In genomic region chr3:65532164-65532563, GRCh38 we compare ENCODE assay signal across 22 cellular contexts.
"Had no signal": no experiment of that assay in that cellular context is flagged by ENCODE, and none has a peak within 500 bp of the region (broad histone marks: within the 10 kb centered on the region; RNA-seq: fewer than 3 reads in every experiment).

No MANE protein-coding gene starts in this region.

- H3K36me3 Mint-ChIP-seq: activated naive CD8-positive, alpha-beta T cell; natural killer cell treated with Interleukin-12 subunit alpha and Interleukin-12 subunit beta and Interleukin-15 and Interleukin-18, amount 100 ng/mL, for 72 hours; T-cell had no signal

- H3K9me3 Mint-ChIP-seq: activated T-helper 17 cell treated with anti-CD3 and anti-CD28 coated beads, Interleukin-2, amount 50 U/mL, for 72 hours had no signal

- H3K27ac ChIP-seq: adrenal gland, colonic mucosa, epithelial cell of prostate, foreskin keratinocyte, hepatocyte, left ventricle myocardium inferior, spleen, thyroid gland, upper lobe of right lung had no signal

- H3K4me2 ChIP-seq: hepatocyte had no signal

- H3K4me3 ChIP-seq: adrenal gland, colonic mucosa, hepatocyte, left ventricle myocardium inferior, spleen, thyroid gland, upper lobe of right lung had no signal

- ATAC-seq: activated T-helper 17 cell treated with anti-CD3 and anti-CD28 coated beads, Interleukin-2, amount 50 U/mL, for 72 hours; natural killer cell treated with Interleukin-12 subunit alpha and Interleukin-12 subunit beta and Interleukin-15 and Interleukin-18, amount 100 ng/mL, for 72 hours; T-cell; upper lobe of right lung had no signal

- H3K9me3 ChIP-seq: adrenal gland, colonic mucosa, left ventricle myocardium inferior, spleen, thyroid gland, upper lobe of right lung had no signal

- H3K4me3 Mint-ChIP-seq: activated naive CD8-positive, alpha-beta T cell; activated T-cell treated with anti-CD3 and anti-CD28 coated beads, Interleukin-2, amount 50 U/mL, for 24 hours; activated T-helper 17 cell treated with anti-CD3 and anti-CD28 coated beads, Interleukin-2, amount 50 U/mL, for 72 hours; natural killer cell treated with Interleukin-12 subunit alpha and Interleukin-12 subunit beta and Interleukin-15 and Interleukin-18, amount 100 ng/mL, for 72 hours; T-cell; T-helper 2 cell treated with Interferon-gamma antibody and Interleukin-4, amounts not matched to agents 5 μg/mL and 100 μg/mL, for 36 hours had no signal

- H3K4me1 ChIP-seq: adrenal gland, colonic mucosa, foreskin keratinocyte, thyroid gland had no signal

- H3K27me3 ChIP-seq: adrenal gland, colonic mucosa, foreskin keratinocyte, hepatocyte, spleen, thyroid gland, upper lobe of right lung had no signal

- DNase-seq: activated naive CD4-positive, alpha-beta T cell; activated T-cell treated with anti-CD3 and anti-CD28 coated beads, Interleukin-2, amount 50 U/mL, for 24 hours; adrenal gland; colonic mucosa; foreskin keratinocyte; kidney glomerular epithelial cell; left ventricle myocardium inferior; midbrain; occipital lobe; retina; spleen; stimulated activated CD4-positive, alpha-beta T cell treated with anti-CD3 and anti-CD28 coated beads, Interleukin-4, amount 100 ng/mL, for 24 hours; stimulated activated naive CD4-positive, alpha-beta T cell treated with Interleukin-2 at 50 U/mL for 16 hours; T-cell; thyroid gland; upper lobe of right lung had no signal

- H3K27me3 Mint-ChIP-seq: activated T-cell treated with anti-CD3 and anti-CD28 coated beads, Interleukin-2, amount 50 U/mL, for 24 hours; activated T-helper 17 cell treated with anti-CD3 and anti-CD28 coated beads, Interleukin-2, amount 50 U/mL, for 72 hours; natural killer cell treated with Interleukin-12 subunit alpha and Interleukin-12 subunit beta and Interleukin-15 and Interleukin-18, amount 100 ng/mL, for 72 hours; T-cell had no signal

- H2AFZ ChIP-seq: hepatocyte had no signal

- H3K27ac Mint-ChIP-seq: activated naive CD8-positive, alpha-beta T cell; activated T-cell treated with anti-CD3 and anti-CD28 coated beads, Interleukin-2, amount 50 U/mL, for 24 hours; activated T-helper 17 cell treated with anti-CD3 and anti-CD28 coated beads, Interleukin-2, amount 50 U/mL, for 72 hours; natural killer cell treated with Interleukin-12 subunit alpha and Interleukin-12 subunit beta and Interleukin-15 and Interleukin-18, amount 100 ng/mL, for 72 hours; T-cell; T-helper 2 cell treated with Interferon-gamma antibody and Interleukin-4, amounts not matched to agents 5 μg/mL and 100 μg/mL, for 36 hours had no signal

- H3K4me1 Mint-ChIP-seq: activated T-helper 17 cell treated with anti-CD3 and anti-CD28 coated beads, Interleukin-2, amount 50 U/mL, for 72 hours; T-cell had no signal

- H3K36me3 ChIP-seq: adrenal gland, colonic mucosa, left ventricle myocardium inferior, spleen, thyroid gland, upper lobe of right lung had no signal
